Comparison of ENCODE assay signal across 8 cellular contexts in genomic region chr6:72620866-72621242, GRCh38. TPM values are rescaled to one million over a fixed set of nuclear protein-coding genes. Genes with fewer than 3 reads are reported as not detected.
DNase-seq lines count a peak whose midpoint lies in the region; ATAC-seq and TF ChIP-seq lines count a peak whose summit lies in the region.

No MANE protein-coding gene starts in this region.

- no peak overlapping the region for H3K27ac ChIP-seq in right cardiac atrium (ENCODE audit: low read length)

- intact Hi-C loops in right cardiac atrium (cut with DNase I) = loop anchor here (10.0 kb wide), 4 partner anchors 504 to 564 kb away; no protein-coding TSS in a partner anchor

- 12% methylated on average over 17 of the region's 17 CpGs for WGBS in right cardiac atrium

- peaks cover 5% of the 10 kb centered on the region for H3K4me1 ChIP-seq in right cardiac atrium (ENCODE audit: control insufficient read depth, insufficient read depth, low read length)

- ATAC-seq in right cardiac atrium = no peak
- ATAC-seq in GM21529 (IDR thresholded peaks at IDR 0.05; ENCODE audit: unreplicated experiment) = no peak
- no peak for ATAC-seq in HG03108 (IDR thresholded peaks at IDR 0.05; ENCODE audit: unreplicated experiment)

- no peaks in the 10 kb centered on the region for H3K9me3 ChIP-seq in right cardiac atrium (ENCODE audit: control insufficient read depth, low read length)

- no peak for TF ChIP-seq CTCF in GM12865 (IDR thresholded peaks at IDR 0.05; ENCODE audit: insufficient read depth, low read depth, low read length, missing control alignments)

- DNase-seq in GM12865 (ENCODE audit: low read depth) = no peak
- peak; percentile 65 for DNase-seq in activated CD8-positive, alpha-beta memory T cell treated with anti-CD3 and anti-CD28 coated beads, Interleukin-2, amount 50 U/mL, for 48 hours
- DNase-seq in right cardiac atrium = peak; percentile 11 to 52 (median 45)
- peak; percentile 25 to 28 for DNase-seq in stimulated activated CD4-positive, alpha-beta T cell treated with anti-CD3 and anti-CD28 coated beads, Interleukin-2, amount 100 ng/mL, for 24 hours
- no peak for DNase-seq in DMS153 treated with DMSO at 0.1 percent for 48 hours (lab: John Stamatoyannopoulos, UW; ENCODE audit: unreplicated experiment)
- DNase-seq in MV-4-11 (lab: John Stamatoyannopoulos, UW) = no peak

- H3K27me3 ChIP-seq in right cardiac atrium (ENCODE audit: control insufficient read depth, insufficient read depth) = no peaks in the 10 kb centered on the region

- H3K4me3 ChIP-seq in GM12865 (ENCODE audit: low read depth, low read length) = peak overlapping the region; percentile 93
- peak overlapping the region; percentile 58 for H3K4me3 ChIP-seq in right cardiac atrium (ENCODE audit: low read length)

RNA-seq across cellular contexts. Expression of gene KCNQ5, which starts 1.0 kb away (rescaled TPM):
- under 1 TPM in 3 of 4 donors, not detected in 1; 0.20 to 0.68 (median 0.47) TPM for total RNA-seq in right cardiac atrium
- 0.25 TPM for polyA plus RNA-seq in right cardiac atrium

Comparison
In these comparisons a context has a peak if more than half of its experiments do, and no peak if none do; other contexts are left out.
1. DNase-seq: peak in activated CD8-positive, alpha-beta memory T cell treated with anti-CD3 and anti-CD28 coated beads, Interleukin-2, amount 50 U/mL, for 48 hours (single experiment), right cardiac atrium (3 of 3) and stimulated activated CD4-positive, alpha-beta T cell treated with anti-CD3 and anti-CD28 coated beads, Interleukin-2, amount 100 ng/mL, for 24 hours (2 of 2); none in GM12865 (single experiment), DMS153 treated with DMSO at 0.1 percent for 48 hours (single experiment) and MV-4-11 (single experiment).